14 cellular contexts compared by ENCODE assay signal in genomic region chr7:111439977-111440376, GRCh38.
"Had no signal": no experiment of that assay in that cellular context is flagged by ENCODE, and none has a peak within 500 bp of the region (broad histone marks: within the 10 kb centered on the region; RNA-seq: fewer than 3 reads in every experiment).

No MANE protein-coding gene starts in this region.

- H3K4me3 ChIP-seq: ascending aorta, stomach, thoracic aorta had no signal

- DNase-seq: activated CD4-positive, CD25-positive, alpha-beta regulatory T cell treated with anti-CD3 and anti-CD28 coated beads, Interleukin-2, amount 50 U/mL, for 72 hours; activated naive CD4-positive, alpha-beta T cell treated with Interleukin-2 at 50 U/mL for 16 hours; activated T-cell treated with anti-CD3 and anti-CD28 coated beads for 4 hours; erythroblast; hippocampal formation; kidney; left ventricle myocardium superior; naive thymus-derived CD8-positive, alpha-beta T cell; posterior cingulate gyrus; stomach; T-helper 1 cell; T1000 had no signal
